ENCODE assay signal across 1 cellular context in genomic region chr11:19117760-19118097, GRCh38.
TF ChIP-seq lines count a peak whose summit lies in the region.

No MANE protein-coding gene starts in this region.

TF ChIP-seq in H1, 55 proteins besides CTCF, POLR2A, EP300 and RAD21 (continued from another document):
- TF ChIP-seq, protein P1, sequence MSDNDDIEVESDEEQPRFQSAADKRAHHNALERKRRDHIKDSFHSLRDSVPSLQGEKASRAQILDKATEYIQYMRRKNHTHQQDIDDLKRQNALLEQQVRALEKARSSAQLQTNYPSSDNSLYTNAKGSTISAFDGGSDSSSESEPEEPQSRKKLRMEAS (IDR thresholded peaks at IDR 0.05), result no peak
